11 cellular contexts compared by ENCODE assay signal in genomic region chr3:145898487-145898886, GRCh38.
A peak's percentile ranks its signal among the peaks of the same experiment; 100 is the strongest.
DNase-seq lines count a peak whose midpoint lies in the region; ATAC-seq, FAIRE-seq and TF ChIP-seq lines count a peak whose summit lies in the region.
"Had no signal": no experiment of that assay in that cellular context is flagged by ENCODE, and none has a peak within 500 bp of the region (broad histone marks: within the 10 kb centered on the region; RNA-seq: fewer than 3 reads in every experiment).

No MANE protein-coding gene starts in this region.

- peak overlapping the region; percentile 45 for H3K4me3 ChIP-seq in astrocyte (ENCODE audit: insufficient read depth, low read depth, low read length)
- no peak overlapping the region for H3K4me3 ChIP-seq in adrenal gland

- H3K27me3 ChIP-seq in astrocyte (ENCODE audit: insufficient read depth, low read length) (no peaks in the 10 kb centered on the region), adrenal gland (no peaks in the 10 kb centered on the region)

- H3K4me1 ChIP-seq in astrocyte (ENCODE audit: insufficient read depth, low read length) (no peaks in the 10 kb centered on the region), adrenal gland (replicated peaks in 1 of 2) (no peaks in the 10 kb centered on the region)

- ATAC-seq in GM18873 (IDR thresholded peaks at IDR 0.05; ENCODE audit: low FRiP score, unreplicated experiment) (peak; percentile 23), HG02852 (IDR thresholded peaks at IDR 0.05; ENCODE audit: unreplicated experiment) (peak; percentile 35), sciatic nerve (peak; percentile 67)
- no peak for ATAC-seq in activated CD4-positive, alpha-beta T cell treated with anti-CD3 and anti-CD28 coated beads for 36 hours
- ATAC-seq: activated CD4-positive, CD25-positive, alpha-beta regulatory T cell treated with anti-CD3 and anti-CD28 coated beads, Interleukin-2, amount 50 U/mL, for 24 hours had no signal

- DNase-seq in astrocyte (ENCODE audit: low read depth): peak; percentile 16
- no peak for DNase-seq in sciatic nerve (ENCODE audit: low spot score)
- DNase-seq in activated CD4-positive, alpha-beta T cell treated with anti-CD3 and anti-CD28 coated beads for 36 hours: no peak
- no peak for DNase-seq in NCI-H1092 treated with DMSO at 0.1 percent for 48 hours (lab: John Stamatoyannopoulos, UW)
- DNase-seq in LoVo (ENCODE audit: low spot score): no peak
- no peak for DNase-seq in adrenal gland
- DNase-seq: activated gamma-delta T cell, SIG-M5 had no signal

- intact Hi-C loops in sciatic nerve (cut with DNase I) (no loop called here), adrenal gland (cut with DNase I) (no loop called here)
- intact Hi-C loops in activated CD4-positive, alpha-beta T cell treated with anti-CD3 and anti-CD28 coated beads for 36 hours (cut with DNase I, micrococcal nuclease): no loop called here

- H3K9ac ChIP-seq in astrocyte (ENCODE audit: low read length): peak overlapping the region; percentile 40

- peak overlapping the region; percentile 76 for H3K4me2 ChIP-seq in astrocyte (ENCODE audit: low read length)

- no peak for FAIRE-seq in astrocyte (lab: Jason Lieb, UNC)

- peak overlapping the region; percentile 24 for H2AFZ ChIP-seq in astrocyte (ENCODE audit: low read depth, low read length)

- peak overlapping the region; percentile 33 for H3K27ac ChIP-seq in astrocyte (ENCODE audit: low read depth, low read length)
- no peak overlapping the region for H3K27ac ChIP-seq in adrenal gland

- peaks cover 17% of the 10 kb centered on the region for H3K4me1 Mint-ChIP-seq in astrocyte (ENCODE audit: low read depth, unreplicated experiment)
- H3K4me1 Mint-ChIP-seq in activated CD4-positive, alpha-beta T cell treated with anti-CD3 and anti-CD28 coated beads for 36 hours: no peaks in the 10 kb centered on the region

- POLR2A ChIA-PET in activated CD4-positive, alpha-beta T cell treated with anti-CD3 and anti-CD28 coated beads for 36 hours (lab: Charles Lee): no interaction called here

- no peaks in the 10 kb centered on the region for H3K9me3 Mint-ChIP-seq in astrocyte (ENCODE audit: unreplicated experiment)
- H3K9me3 Mint-ChIP-seq in activated CD4-positive, alpha-beta T cell treated with anti-CD3 and anti-CD28 coated beads for 36 hours (ENCODE audit: low read depth): no peaks in the 10 kb centered on the region

- CTCF ChIA-PET in activated CD4-positive, alpha-beta T cell treated with anti-CD3 and anti-CD28 coated beads for 36 hours (lab: Charles Lee): no interaction called here

- H3K9me3 ChIP-seq in astrocyte (ENCODE audit: insufficient read depth, low read depth, low read length): no peaks in the 10 kb centered on the region
- no peaks in the 10 kb centered on the region for H3K9me3 ChIP-seq in adrenal gland (replicated peaks in 1 of 3)

- H4K20me1 ChIP-seq in astrocyte (ENCODE audit: insufficient read depth, low read length): no peaks in the 10 kb centered on the region

- no peaks in the 10 kb centered on the region for H3K36me3 Mint-ChIP-seq in astrocyte (ENCODE audit: low read depth, unreplicated experiment)
- no peaks in the 10 kb centered on the region for H3K36me3 Mint-ChIP-seq in activated CD4-positive, alpha-beta T cell treated with anti-CD3 and anti-CD28 coated beads for 36 hours (ENCODE audit: low read depth)

- 53 to 64% (median 62%) methylated on average over 3 of the region's 3 CpGs for WGBS in adrenal gland, 4 donors

- TF ChIP-seq CTCF in astrocyte (IDR thresholded peaks at IDR 0.05; ENCODE audit: insufficient read depth, low read depth, low read length): no peak
- TF ChIP-seq CTCF in adrenal gland (IDR thresholded peaks at IDR 0.05): no peak

- no peak for TF ChIP-seq POLR2A in adrenal gland (IDR thresholded peaks at IDR 0.05)

- no peaks in the 10 kb centered on the region for H3K79me2 ChIP-seq in astrocyte (ENCODE audit: insufficient read depth, low read length)

- no peak overlapping the region for H3K4me3 Mint-ChIP-seq in astrocyte (ENCODE audit: unreplicated experiment)
- no peak overlapping the region for H3K4me3 Mint-ChIP-seq in activated CD4-positive, alpha-beta T cell treated with anti-CD3 and anti-CD28 coated beads for 36 hours

- H3K36me3 ChIP-seq in astrocyte (ENCODE audit: insufficient read depth, low read length): no peaks in the 10 kb centered on the region
- H3K36me3 ChIP-seq in adrenal gland (replicated peaks in 1 of 2): no peaks in the 10 kb centered on the region

- H3K27me3 Mint-ChIP-seq in astrocyte (ENCODE audit: low read depth, unreplicated experiment): no peaks in the 10 kb centered on the region
- H3K27me3 Mint-ChIP-seq in activated CD4-positive, alpha-beta T cell treated with anti-CD3 and anti-CD28 coated beads for 36 hours: no peaks in the 10 kb centered on the region

- peak overlapping the region; percentile 5 for H3K27ac Mint-ChIP-seq in astrocyte (ENCODE audit: unreplicated experiment)
- no peak overlapping the region for H3K27ac Mint-ChIP-seq in activated CD4-positive, alpha-beta T cell treated with anti-CD3 and anti-CD28 coated beads for 36 hours
